1 cellular context compared by ENCODE assay signal in genomic region chr15:77068633-77069032, GRCh38.
TF ChIP-seq lines count a peak whose summit lies in the region.

No MANE protein-coding gene starts in this region.

TF ChIP-seq in A549, 52 proteins besides CTCF, POLR2A, EP300 and RAD21 (continued from another document):
- no peak for TF ChIP-seq ELK1 (IDR thresholded peaks at IDR 0.05; ENCODE audit: low read depth, low read length)
- no peak for TF ChIP-seq KDM1A (IDR thresholded peaks at IDR 0.05; ENCODE audit: low read depth)
- TF ChIP-seq E2F6 (IDR thresholded peaks at IDR 0.05; ENCODE audit: borderline replicate concordance, low read depth) = no peak
